ENCODE assay signal across 1 cellular context in genomic region chr2:114192362-114192761, GRCh38.
TF ChIP-seq lines count a peak whose summit lies in the region.

No MANE protein-coding gene starts in this region.

TF ChIP-seq in GM23338, 12 proteins besides CTCF, POLR2A, EP300 and RAD21 (continued from another document):
- no peak for TF ChIP-seq ZNF462 (CRISPR knock-in tag; IDR thresholded peaks at IDR 0.05)
- TF ChIP-seq ETS1 (IDR thresholded peaks at IDR 0.05) = no peak
- TF ChIP-seq STAT1 (IDR thresholded peaks at IDR 0.05; ENCODE audit: unreplicated experiment) = no peak
- TF ChIP-seq NANOG (IDR thresholded peaks at IDR 0.05; ENCODE audit: borderline replicate concordance) = no peak
- no peak for TF ChIP-seq POLR2AphosphoS5 (IDR thresholded peaks at IDR 0.05; ENCODE audit: low read depth)
- no peak for TF ChIP-seq EZH2phosphoT487 (IDR thresholded peaks at IDR 0.05; ENCODE audit: unreplicated experiment)
- TF ChIP-seq JUNB (IDR thresholded peaks at IDR 0.05; ENCODE audit: unreplicated experiment) = no peak
- no peak for TF ChIP-seq ZNF114 (CRISPR knock-in tag; IDR thresholded peaks at IDR 0.05)
- TF ChIP-seq REST (IDR thresholded peaks at IDR 0.05; ENCODE audit: unreplicated experiment) = no peak
- TF ChIP-seq CREB1 (CRISPR knock-in tag; IDR thresholded peaks at IDR 0.05; ENCODE audit: low read depth) = no peak
- TF ChIP-seq ZNF331 (CRISPR knock-in tag; IDR thresholded peaks at IDR 0.05; ENCODE audit: low read depth) = no peak
TF ChIP-seq in GM23338: peak in this region for 0.
